15 cellular contexts compared by ENCODE assay signal in the genomic region with DNA sequence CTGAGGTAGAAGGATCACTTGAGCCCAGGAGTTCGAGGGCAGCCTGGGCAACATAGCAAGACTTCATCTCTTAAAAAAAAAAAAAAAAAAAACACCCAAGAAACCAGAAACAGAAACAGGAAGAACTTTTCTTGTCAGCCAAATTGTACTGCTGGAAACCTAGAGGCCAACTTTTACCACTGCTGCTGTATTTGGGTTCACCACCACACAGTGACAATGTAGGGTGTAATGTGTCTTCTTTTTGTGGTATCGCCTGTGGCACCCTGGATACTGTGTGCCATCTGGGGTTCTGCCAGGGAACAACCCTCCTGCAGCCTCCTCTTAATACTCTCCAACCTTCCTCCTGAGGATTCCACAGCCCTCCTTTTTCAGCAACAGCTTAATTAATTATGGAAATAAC.
DNase-seq lines count a peak whose midpoint lies in the region; ATAC-seq and TF ChIP-seq lines count a peak whose summit lies in the region.
"Had no signal": no experiment of that assay in that cellular context is flagged by ENCODE, and none has a peak within 500 bp of the region (broad histone marks: within the 10 kb centered on the region; RNA-seq: fewer than 3 reads in every experiment).

No MANE protein-coding gene starts in this region.

- ATAC-seq in activated T-cell treated with anti-CD3 and anti-CD28 coated beads, Interleukin-2, amount 50 U/mL, for 4 hours = peak; percentile 67 to 78
- peak; percentile 95 for ATAC-seq in stimulated activated effector memory CD8-positive, alpha-beta T cell treated with anti-CD3 and anti-CD28 coated beads, Interleukin-12 subunit alpha, Interleukin-12 subunit beta, amount 100 ng/mL, for 72 hours
- ATAC-seq: gastroesophageal sphincter had no signal

- peaks cover 2% of the 10 kb centered on the region for H3K4me1 ChIP-seq in ovary (ENCODE audit: insufficient read depth)

- peaks cover 43% of the 10 kb centered on the region for H3K4me1 Mint-ChIP-seq in activated T-cell treated with anti-CD3 and anti-CD28 coated beads, Interleukin-2, amount 50 U/mL, for 4 hours (ENCODE audit: low read depth)
- peaks cover 27% of the 10 kb centered on the region for H3K4me1 Mint-ChIP-seq in activated T-helper 1 cell treated with anti-CD3 and anti-CD28 coated beads, Interleukin-12 subunit alpha, Interleukin-12 subunit beta, Interleukin-2, Interleukin-4 antibody, amounts not matched to agents 30 ng/mL and 10 ng/mL and 1 ng/mL, durations not matched to agents 14 hours and 24 hours and 36 hours (ENCODE audit: low read depth)
- H3K4me1 Mint-ChIP-seq in stimulated activated effector memory CD8-positive, alpha-beta T cell treated with anti-CD3 and anti-CD28 coated beads, Interleukin-12 subunit alpha, Interleukin-12 subunit beta, amount 100 ng/mL, for 72 hours = peaks cover 48% of the 10 kb centered on the region

- H3K27me3 Mint-ChIP-seq in activated T-cell treated with anti-CD3 and anti-CD28 coated beads, Interleukin-2, amount 50 U/mL, for 4 hours (ENCODE audit: low read depth) = no peaks in the 10 kb centered on the region
- H3K27me3 Mint-ChIP-seq in activated T-helper 1 cell treated with anti-CD3 and anti-CD28 coated beads, Interleukin-12 subunit alpha, Interleukin-12 subunit beta, Interleukin-2, Interleukin-4 antibody, amounts not matched to agents 30 ng/mL and 10 ng/mL and 1 ng/mL, durations not matched to agents 14 hours and 24 hours and 36 hours (ENCODE audit: insufficient read depth) = no peaks in the 10 kb centered on the region
- H3K27me3 Mint-ChIP-seq: progenitor cell of endocrine pancreas, type B pancreatic cell had no signal

- H3K4me3 ChIP-seq in NB4 (ENCODE audit: low read depth, low read length) (no peak overlapping the region), ovary (no peak overlapping the region)
- H3K4me3 ChIP-seq: cardiac muscle cell, gastroesophageal sphincter had no signal

- no peak for TF ChIP-seq EP300 in ovary (IDR thresholded peaks at IDR 0.05)

- no peak for TF ChIP-seq POLR2A in NB4 (IDR thresholded peaks at IDR 0.05; ENCODE audit: extremely low read depth, insufficient read length)
- TF ChIP-seq POLR2A in ovary (IDR thresholded peaks at IDR 0.05) = no peak

- no peaks in the 10 kb centered on the region for H3K36me3 ChIP-seq in ovary
- H3K36me3 ChIP-seq: cardiac muscle cell, gastroesophageal sphincter had no signal

- DNase-seq in activated T-cell treated with anti-CD3 and anti-CD28 coated beads, Interleukin-2, amount 50 U/mL, for 4 hours = no peak
- DNase-seq in activated T-cell treated with anti-CD3 and anti-CD28 coated beads for 4 hours (no peak), NB4 (ENCODE audit: low read depth) (peak; percentile 33), amygdala (lab: John Stamatoyannopoulos, UW) (no peak), NCI-H2029 treated with DMSO at 0.1 percent for 48 hours (lab: John Stamatoyannopoulos, UW) (no peak), ovary (no peak)
- DNase-seq in activated T-helper 1 cell treated with anti-CD3 and anti-CD28 coated beads, Interleukin-12 subunit alpha, Interleukin-12 subunit beta, Interleukin-2, Interleukin-4 antibody, amounts not matched to agents 30 ng/mL and 10 ng/mL and 1 ng/mL, durations not matched to agents 14 hours and 24 hours and 36 hours (ENCODE audit: low spot score) = no peak
- DNase-seq in stimulated activated effector memory CD8-positive, alpha-beta T cell treated with anti-CD3 and anti-CD28 coated beads, Interleukin-12 subunit alpha, Interleukin-12 subunit beta, amount 100 ng/mL, for 72 hours (ENCODE audit: low spot score in 2 of 2) = no peak
- DNase-seq: NCI-H524 treated with DMSO at 0.1 percent for 48 hours, SHP77, WERI-Rb-1 had no signal

- intact Hi-C loops in activated T-helper 1 cell treated with anti-CD3 and anti-CD28 coated beads, Interleukin-12 subunit alpha, Interleukin-12 subunit beta, Interleukin-2, Interleukin-4 antibody, amounts not matched to agents 30 ng/mL and 10 ng/mL and 1 ng/mL, durations not matched to agents 14 hours and 24 hours and 36 hours (cut with micrococcal nuclease) = no loop called here
- intact Hi-C loops in ovary (cut with DNase I) = no loop called here

- TF ChIP-seq CTCF in NB4 (IDR thresholded peaks at IDR 0.05; ENCODE audit: low read depth, low read length) (no peak), ovary (IDR thresholded peaks at IDR 0.05) (no peak)

- H3K36me3 Mint-ChIP-seq in activated T-cell treated with anti-CD3 and anti-CD28 coated beads, Interleukin-2, amount 50 U/mL, for 4 hours (ENCODE audit: insufficient read depth) = peaks cover 14% of the 10 kb centered on the region
- H3K36me3 Mint-ChIP-seq in activated T-helper 1 cell treated with anti-CD3 and anti-CD28 coated beads, Interleukin-12 subunit alpha, Interleukin-12 subunit beta, Interleukin-2, Interleukin-4 antibody, amounts not matched to agents 30 ng/mL and 10 ng/mL and 1 ng/mL, durations not matched to agents 14 hours and 24 hours and 36 hours (ENCODE audit: low read depth) = peaks cover 14% of the 10 kb centered on the region
- peaks cover 6% of the 10 kb centered on the region for H3K36me3 Mint-ChIP-seq in stimulated activated effector memory CD8-positive, alpha-beta T cell treated with anti-CD3 and anti-CD28 coated beads, Interleukin-12 subunit alpha, Interleukin-12 subunit beta, amount 100 ng/mL, for 72 hours

- no peaks in the 10 kb centered on the region for H3K9me3 Mint-ChIP-seq in activated T-cell treated with anti-CD3 and anti-CD28 coated beads, Interleukin-2, amount 50 U/mL, for 4 hours
- H3K9me3 Mint-ChIP-seq in activated T-helper 1 cell treated with anti-CD3 and anti-CD28 coated beads, Interleukin-12 subunit alpha, Interleukin-12 subunit beta, Interleukin-2, Interleukin-4 antibody, amounts not matched to agents 30 ng/mL and 10 ng/mL and 1 ng/mL, durations not matched to agents 14 hours and 24 hours and 36 hours = no peaks in the 10 kb centered on the region
- H3K9me3 Mint-ChIP-seq in stimulated activated effector memory CD8-positive, alpha-beta T cell treated with anti-CD3 and anti-CD28 coated beads, Interleukin-12 subunit alpha, Interleukin-12 subunit beta, amount 100 ng/mL, for 72 hours = no peaks in the 10 kb centered on the region
- H3K9me3 Mint-ChIP-seq: type B pancreatic cell had no signal

- H3K9me3 ChIP-seq in ovary = no peaks in the 10 kb centered on the region
- H3K9me3 ChIP-seq: gastroesophageal sphincter had no signal

- no peak overlapping the region for H3K27ac ChIP-seq in ovary
- H3K27ac ChIP-seq: WERI-Rb-1 had no signal

- H3K4me3 Mint-ChIP-seq in activated T-cell treated with anti-CD3 and anti-CD28 coated beads, Interleukin-2, amount 50 U/mL, for 4 hours = peak overlapping the region; percentile 2
- peak overlapping the region; percentile 45 for H3K4me3 Mint-ChIP-seq in activated T-helper 1 cell treated with anti-CD3 and anti-CD28 coated beads, Interleukin-12 subunit alpha, Interleukin-12 subunit beta, Interleukin-2, Interleukin-4 antibody, amounts not matched to agents 30 ng/mL and 10 ng/mL and 1 ng/mL, durations not matched to agents 14 hours and 24 hours and 36 hours
- H3K4me3 Mint-ChIP-seq in stimulated activated effector memory CD8-positive, alpha-beta T cell treated with anti-CD3 and anti-CD28 coated beads, Interleukin-12 subunit alpha, Interleukin-12 subunit beta, amount 100 ng/mL, for 72 hours = peak overlapping the region; percentile 60
- H3K4me3 Mint-ChIP-seq: type B pancreatic cell had no signal

- H3K27ac Mint-ChIP-seq in activated T-helper 1 cell treated with anti-CD3 and anti-CD28 coated beads, Interleukin-12 subunit alpha, Interleukin-12 subunit beta, Interleukin-2, Interleukin-4 antibody, amounts not matched to agents 30 ng/mL and 10 ng/mL and 1 ng/mL, durations not matched to agents 14 hours and 24 hours and 36 hours = peak overlapping the region; percentile 59
- H3K27ac Mint-ChIP-seq in stimulated activated effector memory CD8-positive, alpha-beta T cell treated with anti-CD3 and anti-CD28 coated beads, Interleukin-12 subunit alpha, Interleukin-12 subunit beta, amount 100 ng/mL, for 72 hours = peak overlapping the region; percentile 81
- H3K27ac Mint-ChIP-seq: progenitor cell of endocrine pancreas, type B pancreatic cell had no signal

- no peaks in the 10 kb centered on the region for H3K27me3 ChIP-seq in ovary
- H3K27me3 ChIP-seq: cardiac muscle cell, gastroesophageal sphincter had no signal

- 95 to 98% (median 95%) methylated on average over 2 of the region's 2 CpGs for WGBS in ovary, 3 donors

Comparison
In these comparisons a context has a peak if more than half of its experiments do, and no peak if none do; other contexts are left out.
1. H3K4me3 Mint-ChIP-seq: peak in every context shown above with its lines; median percentile 60 in stimulated activated effector memory CD8-positive, alpha-beta T cell treated with anti-CD3 and anti-CD28 coated beads, Interleukin-12 subunit alpha, Interleukin-12 subunit beta, amount 100 ng/mL, for 72 hours; 45 in activated T-helper 1 cell treated with anti-CD3 and anti-CD28 coated beads, Interleukin-12 subunit alpha, Interleukin-12 subunit beta, Interleukin-2, Interleukin-4 antibody, amounts not matched to agents 30 ng/mL and 10 ng/mL and 1 ng/mL, durations not matched to agents 14 hours and 24 hours and 36 hours; 2 in activated T-cell treated with anti-CD3 and anti-CD28 coated beads, Interleukin-2, amount 50 U/mL, for 4 hours.